In the genomic region with DNA sequence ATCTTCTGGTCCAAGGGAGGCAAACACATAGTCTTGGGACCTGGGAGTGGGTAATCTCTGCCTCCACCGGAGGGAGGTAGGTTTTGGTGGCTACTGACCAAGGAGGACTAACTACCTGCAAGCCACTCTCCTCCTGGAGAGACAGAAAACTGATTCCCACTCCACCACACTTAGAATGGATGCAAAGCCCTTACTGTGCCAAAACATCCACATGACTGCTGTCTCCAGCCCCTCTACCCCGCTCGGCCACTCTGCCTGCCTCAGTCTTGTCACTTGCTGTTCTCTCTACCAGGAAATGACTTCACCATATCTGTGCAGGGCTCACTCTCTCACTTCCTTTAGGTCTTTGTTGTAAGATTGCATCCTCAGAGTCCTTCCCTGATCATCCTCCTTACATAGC, we compare ENCODE assay signal across 1 cellular context.
TF ChIP-seq lines count a peak whose summit lies in the region.

No MANE protein-coding gene starts in this region.

TF ChIP-seq in GM23338, 12 proteins besides CTCF, POLR2A, EP300 and RAD21 (continued from another document):
- no peak for TF ChIP-seq ZNF462 (CRISPR knock-in tag; IDR thresholded peaks at IDR 0.05)
- TF ChIP-seq, protein P1, sequence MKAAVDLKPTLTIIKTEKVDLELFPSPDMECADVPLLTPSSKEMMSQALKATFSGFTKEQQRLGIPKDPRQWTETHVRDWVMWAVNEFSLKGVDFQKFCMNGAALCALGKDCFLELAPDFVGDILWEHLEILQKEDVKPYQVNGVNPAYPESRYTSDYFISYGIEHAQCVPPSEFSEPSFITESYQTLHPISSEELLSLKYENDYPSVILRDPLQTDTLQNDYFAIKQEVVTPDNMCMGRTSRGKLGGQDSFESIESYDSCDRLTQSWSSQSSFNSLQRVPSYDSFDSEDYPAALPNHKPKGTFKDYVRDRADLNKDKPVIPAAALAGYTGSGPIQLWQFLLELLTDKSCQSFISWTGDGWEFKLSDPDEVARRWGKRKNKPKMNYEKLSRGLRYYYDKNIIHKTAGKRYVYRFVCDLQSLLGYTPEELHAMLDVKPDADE (IDR thresholded peaks at IDR 0.05) = no peak
- no peak for TF ChIP-seq JUNB (IDR thresholded peaks at IDR 0.05; ENCODE audit: unreplicated experiment)
- no peak for TF ChIP-seq STAT1 (IDR thresholded peaks at IDR 0.05; ENCODE audit: unreplicated experiment)
